In genomic region chr15:34318277-34319079, GRCh38 we compare ENCODE assay signal across 9 cellular contexts. TPM values are rescaled to one million over a fixed set of nuclear protein-coding genes. Genes with fewer than 3 reads are reported as not detected.
DNase-seq lines count a peak whose midpoint lies in the region; ATAC-seq lines count a peak whose summit lies in the region.
"Had no signal": no experiment of that assay in that cellular context is flagged by ENCODE, and none has a peak within 500 bp of the region (broad histone marks: within the 10 kb centered on the region; RNA-seq: fewer than 3 reads in every experiment).

No MANE protein-coding gene starts in this region.

- H3K27ac ChIP-seq in muscle layer of duodenum (ENCODE audit: low read length): peak overlapping the region; percentile 88

- DNase-seq in NCI-H2081 (lab: John Stamatoyannopoulos, UW) (peak; percentile 17 to 52), NCI-H2081 treated with DMSO at 0.1 percent for 48 hours (lab: John Stamatoyannopoulos, UW) (no peak), M059J (ENCODE audit: low read depth) (peak; percentile 9), fibroblast of gingiva (ENCODE audit: low read depth) (peak; percentile 68)
- no peak for DNase-seq in T-helper 2 cell treated with Interferon-gamma antibody and Interleukin-4, amounts not matched to agents 5 μg/mL and 100 μg/mL, for 36 hours (ENCODE audit: low spot score)

- ATAC-seq in GM21825 (IDR thresholded peaks at IDR 0.05; ENCODE audit: unreplicated experiment): peak; percentile 66
- no peak for ATAC-seq in HG03095 (IDR thresholded peaks at IDR 0.05; ENCODE audit: unreplicated experiment)

- H3K9me3 Mint-ChIP-seq in T-helper 2 cell treated with Interferon-gamma antibody and Interleukin-4, amounts not matched to agents 5 μg/mL and 100 μg/mL, for 36 hours: no peaks in the 10 kb centered on the region

- H3K27ac Mint-ChIP-seq in T-helper 2 cell treated with Interferon-gamma antibody and Interleukin-4, amounts not matched to agents 5 μg/mL and 100 μg/mL, for 36 hours: peak overlapping the region; percentile 94

- peak overlapping the region; percentile 94 for H3K4me3 Mint-ChIP-seq in T-helper 2 cell treated with Interferon-gamma antibody and Interleukin-4, amounts not matched to agents 5 μg/mL and 100 μg/mL, for 36 hours

- H3K36me3 Mint-ChIP-seq in T-helper 2 cell treated with Interferon-gamma antibody and Interleukin-4, amounts not matched to agents 5 μg/mL and 100 μg/mL, for 36 hours (ENCODE audit: low read depth): peaks cover 20% of the 10 kb centered on the region

- H3K4me1 Mint-ChIP-seq in T-helper 2 cell treated with Interferon-gamma antibody and Interleukin-4, amounts not matched to agents 5 μg/mL and 100 μg/mL, for 36 hours (ENCODE audit: low read depth): peaks cover 43% of the 10 kb centered on the region

- no peaks in the 10 kb centered on the region for H3K27me3 Mint-ChIP-seq in T-helper 2 cell treated with Interferon-gamma antibody and Interleukin-4, amounts not matched to agents 5 μg/mL and 100 μg/mL, for 36 hours (ENCODE audit: low read depth)

- no peaks in the 10 kb centered on the region for H3K27me3 ChIP-seq in muscle layer of duodenum (ENCODE audit: low read depth, low read length)

- H3K9me3 ChIP-seq in muscle layer of duodenum (ENCODE audit: control insufficient read depth in 1 of 2, low read length in 2 of 2): no peaks in the 10 kb centered on the region

- H3K4me3 ChIP-seq in muscle layer of duodenum (ENCODE audit: low read depth in 1 of 2, low read length in 2 of 2): peak overlapping the region; percentile 68 to 88

- H3K36me3 ChIP-seq in muscle layer of duodenum (ENCODE audit: control insufficient read depth in 1 of 2, insufficient read depth in 2 of 2, low read length in 2 of 2): no peaks in the 10 kb centered on the region

- H3K4me1 ChIP-seq in muscle layer of duodenum (ENCODE audit: control insufficient read depth in 1 of 2, insufficient read depth in 2 of 2, low read length in 2 of 2): peaks cover 0 to 6% of the 10 kb centered on the region in 2 donors

RNA-seq across cellular contexts. Expression of gene SLC12A6, which starts 19.1 kb away (rescaled TPM):
- total RNA-seq in M059J (2014; rRNA removed; shearing (Covaris generic)): 3.0 and 6.6 TPM in 2 replicates

RNA-seq across cellular contexts. Expression of gene NOP10, which starts 24.5 kb away (rescaled TPM):
- total RNA-seq in M059J (2014; rRNA removed; shearing (Covaris generic)): 319 and 492 TPM in 2 replicates

RNA-seq across cellular contexts. Expression of gene NUTM1, which starts 24.6 kb away (rescaled TPM):
- not detected in 2 replicates for total RNA-seq in M059J (2014; rRNA removed; shearing (Covaris generic))
- total RNA-seq: pulmonary artery endothelial cell had no signal

RNA-seq across cellular contexts. Expression of gene LPCAT4, which starts 48.5 kb away (rescaled TPM):
- 13.9 and 14.6 TPM in 2 replicates for total RNA-seq in M059J (2014; rRNA removed; shearing (Covaris generic))

Comparison
In these comparisons a context has a peak if more than half of its experiments do, and no peak if none do; other contexts are left out.
1. DNase-seq: peak in NCI-H2081 (2 of 2), M059J (single experiment) and fibroblast of gingiva (single experiment); none in NCI-H2081 treated with DMSO at 0.1 percent for 48 hours (single experiment) and T-helper 2 cell treated with Interferon-gamma antibody and Interleukin-4, amounts not matched to agents 5 μg/mL and 100 μg/mL, for 36 hours (single experiment).